Comparison of ENCODE assay signal across 22 cellular contexts in the genomic region with DNA sequence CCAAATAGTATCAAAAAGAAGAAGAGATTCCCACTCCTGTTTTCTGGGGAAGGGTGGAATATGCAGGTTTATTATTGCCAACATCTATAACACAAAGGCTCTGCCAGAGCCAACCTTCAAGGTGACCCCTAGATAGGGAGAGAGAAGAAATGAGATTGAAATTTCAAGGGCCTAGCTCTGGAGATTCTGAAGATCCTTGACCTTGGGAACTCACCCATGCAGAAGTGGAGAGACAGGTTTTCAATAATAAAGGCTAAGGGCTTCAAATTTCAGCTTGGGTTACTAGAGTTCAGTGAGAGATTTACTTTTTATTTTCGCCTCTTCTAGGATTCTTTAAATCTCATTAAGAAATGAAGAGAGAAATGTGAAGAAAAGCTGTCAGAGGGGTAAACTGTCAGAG.
DNase-seq lines count a peak whose midpoint lies in the region; ATAC-seq and TF ChIP-seq lines count a peak whose summit lies in the region.
"Had no signal": no experiment of that assay in that cellular context is flagged by ENCODE, and none has a peak within 500 bp of the region (broad histone marks: within the 10 kb centered on the region; RNA-seq: fewer than 3 reads in every experiment).

No MANE protein-coding gene starts in this region.

- H3K27me3 ChIP-seq in left lung (no peaks in the 10 kb centered on the region), suprapubic skin (no peaks in the 10 kb centered on the region)
- H3K27me3 ChIP-seq: esophagus squamous epithelium had no signal

- peaks cover 20% of the 10 kb centered on the region for H3K9me3 Mint-ChIP-seq in activated T-cell treated with anti-CD3 and anti-CD28 coated beads, Interleukin-2, amount 50 U/mL, for 4 hours
- H3K9me3 Mint-ChIP-seq: activated naive CD4-positive, alpha-beta T cell treated with anti-CD3 and anti-CD28 coated beads, Interleukin-2, amount 50 U/mL, for 24 hours had no signal

- H3K9me3 ChIP-seq in left lung = no peaks in the 10 kb centered on the region
- no peaks in the 10 kb centered on the region for H3K9me3 ChIP-seq in suprapubic skin
- no peaks in the 10 kb centered on the region for H3K9me3 ChIP-seq in OCI-LY7 (ENCODE audit: low read length)
- H3K9me3 ChIP-seq: esophagus squamous epithelium, SK-N-SH had no signal

- WGBS in suprapubic skin = 66% methylated on average over 1 of the region's 1 CpG

- CTCF ChIA-PET in OCI-LY7 (lab: Charles Lee; ENCODE audit: unreplicated experiment) = interaction anchor here (0.9 to 1.3 kb wide), 3 partner anchors 63 to 312 kb away, joined by 3 to 4 read pairs (median 3); no protein-coding TSS in a partner anchor

- H3K27ac ChIP-seq in left lung = peak overlapping the region; percentile 43 to 78
- H3K27ac ChIP-seq in suprapubic skin = peak overlapping the region; percentile 70
- H3K27ac ChIP-seq in OCI-LY7 (ENCODE audit: low read depth, low read length, poor library complexity, severe bottlenecking) = no peak overlapping the region
- H3K27ac ChIP-seq: psoas muscle had no signal

- POLR2A ChIA-PET in OCI-LY7 (lab: Charles Lee) = no interaction called here

- peaks cover 12% of the 10 kb centered on the region for H3K36me3 Mint-ChIP-seq in activated T-cell treated with anti-CD3 and anti-CD28 coated beads, Interleukin-2, amount 50 U/mL, for 4 hours (ENCODE audit: insufficient read depth)

- no peaks in the 10 kb centered on the region for H4K20me1 ChIP-seq in OCI-LY7 (ENCODE audit: insufficient read depth, low read length)

- no peak overlapping the region for H2AFZ ChIP-seq in OCI-LY7 (ENCODE audit: low read length)

- DNase-seq in NCI-H510A treated with DMSO at 0.1 percent for 48 hours (lab: John Stamatoyannopoulos, UW) (peak; percentile 1), NCI-H510A (lab: John Stamatoyannopoulos, UW) (no peak), NCI-H2029 (lab: John Stamatoyannopoulos, UW) (peak; percentile 30), left lung (no peak), suprapubic skin (ENCODE audit: low spot score in 2 of 2) (no peak), OCI-LY7 (ENCODE audit: low spot score) (no peak)
- no peak for DNase-seq in activated T-cell treated with anti-CD3 and anti-CD28 coated beads, Interleukin-2, amount 50 U/mL, for 4 hours
- DNase-seq: activated B cell treated with CpG ODN at 0.5 μM for 24 hours; aorta; effector memory CD4-positive, alpha-beta T cell; esophagus squamous epithelium; kidney glomerular epithelial cell; nephron progenitor cell; psoas muscle; SK-N-SH; stimulated activated CD4-positive, alpha-beta T cell treated with anti-CD3 and anti-CD28 coated beads, Interleukin-4, amount 100 ng/mL, for 1 hour had no signal

- H3K4me1 ChIP-seq in left lung (peaks cover 3 to 39% of the 10 kb centered on the region in 2 donors), suprapubic skin (peaks cover 30% of the 10 kb centered on the region), OCI-LY7 (ENCODE audit: insufficient read depth, low read length, poor library complexity, severe bottlenecking) (peaks cover 12% of the 10 kb centered on the region)
- H3K4me1 ChIP-seq: psoas muscle had no signal

- TF ChIP-seq POLR2A in suprapubic skin (IDR thresholded peaks at IDR 0.05) = no peak

- intact Hi-C loops in left lung (cut with DNase I) = no loop called here
- intact Hi-C loops in OCI-LY7 (cut with micrococcal nuclease; ENCODE audit: unreplicated experiment) = loop anchor here (5.0 kb wide), 1 partner anchor 75 kb away; no protein-coding TSS in a partner anchor

- no peaks in the 10 kb centered on the region for H3K27me3 Mint-ChIP-seq in activated T-cell treated with anti-CD3 and anti-CD28 coated beads, Interleukin-2, amount 50 U/mL, for 4 hours (ENCODE audit: low read depth)
- H3K27me3 Mint-ChIP-seq: activated B cell treated with CpG ODN at 0.5 μM for 24 hours; activated naive CD4-positive, alpha-beta T cell treated with anti-CD3 and anti-CD28 coated beads, Interleukin-2, amount 50 U/mL, for 24 hours; B cell; stimulated activated naive CD8-positive, alpha-beta T cell treated with anti-CD3 and anti-CD28 coated beads, Interleukin-15, Interleukin-2, amounts not matched to agents 100 ng/mL and 50 ng/mL, for 24 hours had no signal

- H3K9me2 ChIP-seq in OCI-LY7 (ENCODE audit: insufficient read depth, low read length) = no peaks in the 10 kb centered on the region
- H3K9me2 ChIP-seq: SK-N-SH had no signal

- H3K4me3 ChIP-seq in left lung (no peak overlapping the region), suprapubic skin (no peak overlapping the region), OCI-LY7 (ENCODE audit: low read depth, low read length, poor library complexity, severe bottlenecking) (no peak overlapping the region)
- H3K4me3 ChIP-seq: esophagus squamous epithelium, GM12878, psoas muscle had no signal

- ATAC-seq in left lung = peak; percentile 74
- no peak for ATAC-seq in activated T-cell treated with anti-CD3 and anti-CD28 coated beads, Interleukin-2, amount 50 U/mL, for 4 hours
- no peak for ATAC-seq in HG03442 (IDR thresholded peaks at IDR 0.05; ENCODE audit: unreplicated experiment)

- H3K79me2 ChIP-seq in OCI-LY7 (ENCODE audit: insufficient read depth, low read depth, low read length) = no peaks in the 10 kb centered on the region

- no peaks in the 10 kb centered on the region for H3K36me3 ChIP-seq in left lung
- H3K36me3 ChIP-seq in suprapubic skin = no peaks in the 10 kb centered on the region
- H3K36me3 ChIP-seq in OCI-LY7 (ENCODE audit: insufficient read depth, low read length) = no peaks in the 10 kb centered on the region
- H3K36me3 ChIP-seq: esophagus squamous epithelium had no signal

- TF ChIP-seq CTCF in left lung (IDR thresholded peaks at IDR 0.05) (no peak), suprapubic skin (IDR thresholded peaks at IDR 0.05) (no peak), OCI-LY7 (conservative IDR thresholded peaks at IDR 0.05; ENCODE audit: low read length) (no peak)

- no peak for TF ChIP-seq EP300 in suprapubic skin (IDR thresholded peaks at IDR 0.05)

- no peak overlapping the region for H3K4me2 ChIP-seq in OCI-LY7 (ENCODE audit: low read length)
- H3K4me2 ChIP-seq: SK-N-SH had no signal

- BruUV-seq in OCI-LY7 (replicated peaks; lab: Mats Ljungman, UMichigan) = no TSS peak

- peaks cover 73% of the 10 kb centered on the region for H3K4me1 Mint-ChIP-seq in activated T-cell treated with anti-CD3 and anti-CD28 coated beads, Interleukin-2, amount 50 U/mL, for 4 hours (ENCODE audit: low read depth)

- no peak overlapping the region for H3K4me3 Mint-ChIP-seq in activated T-cell treated with anti-CD3 and anti-CD28 coated beads, Interleukin-2, amount 50 U/mL, for 4 hours
- H3K4me3 Mint-ChIP-seq: activated B cell treated with CpG ODN at 0.5 μM for 24 hours; activated CD4-positive, alpha-beta memory T cell treated with anti-CD3 and anti-CD28 coated beads, Interleukin-2, amount 10 ng/mL, durations not matched to agents 7 days and 5 days; activated naive CD4-positive, alpha-beta T cell treated with anti-CD3 and anti-CD28 coated beads, Interleukin-2, amount 50 U/mL, for 24 hours; B cell; nephron progenitor cell; stimulated activated naive CD8-positive, alpha-beta T cell treated with anti-CD3 and anti-CD28 coated beads, Interleukin-15, Interleukin-2, amounts not matched to agents 100 ng/mL and 50 ng/mL, for 24 hours had no signal

Comparison
In these comparisons a context has a peak if more than half of its experiments do, and no peak if none do; other contexts are left out.
1. DNase-seq: peak in NCI-H510A treated with DMSO at 0.1 percent for 48 hours (single experiment) and NCI-H2029 (single experiment); none in NCI-H510A (single experiment), left lung (0 of 2), suprapubic skin (0 of 2), activated T-cell treated with anti-CD3 and anti-CD28 coated beads, Interleukin-2, amount 50 U/mL, for 4 hours (single experiment) and OCI-LY7 (single experiment).